Comparison of ENCODE assay signal across 8 cellular contexts in the genomic region with DNA sequence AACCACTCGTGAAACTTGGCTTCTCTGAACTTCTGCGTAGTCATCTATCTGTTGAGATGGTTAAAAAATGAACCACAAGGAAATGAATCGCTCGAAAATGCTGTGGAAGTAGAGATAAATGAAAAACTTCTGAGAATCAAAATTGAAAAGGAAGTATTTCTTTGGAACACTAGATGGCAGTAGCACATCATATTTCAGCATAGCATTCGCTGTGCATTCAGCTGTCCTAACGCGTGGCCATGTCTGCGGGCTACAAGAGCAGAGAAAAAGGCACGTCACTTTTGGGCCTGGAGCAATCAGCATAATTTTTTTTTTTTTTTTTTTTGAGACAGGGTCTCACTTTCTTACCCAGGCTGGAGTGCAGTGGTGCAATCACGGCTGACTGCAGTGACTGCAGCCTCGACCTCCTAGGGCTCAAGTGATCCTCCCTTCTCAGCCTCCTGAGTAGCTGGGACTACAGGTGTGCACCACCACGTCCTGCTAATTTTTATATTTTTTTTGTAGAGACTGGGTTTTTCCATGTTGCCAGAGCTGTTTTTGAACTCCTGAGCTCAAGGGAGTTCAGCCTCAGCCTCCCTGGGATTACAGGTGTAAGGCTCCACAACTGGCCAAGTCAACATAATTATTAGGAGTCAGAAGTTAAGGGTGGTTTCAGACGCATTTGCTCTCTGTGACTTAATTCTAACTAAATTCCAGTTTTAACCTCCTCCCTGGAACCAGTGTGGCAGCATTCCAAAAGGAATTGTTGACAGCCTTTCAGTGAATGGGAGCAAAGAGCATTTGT. TPM values are rescaled to one million over a fixed set of nuclear protein-coding genes. Genes with fewer than 3 reads are reported as not detected.
DNase-seq lines count a peak whose midpoint lies in the region; ATAC-seq and TF ChIP-seq lines count a peak whose summit lies in the region.

No MANE protein-coding gene starts in this region.

- no peaks in the 10 kb centered on the region for H3K9me3 Mint-ChIP-seq in activated naive CD8-positive, alpha-beta T cell treated with anti-CD3 and anti-CD28 coated beads for 36 hours

- H3K27ac ChIP-seq in Peyer's patch = no peak overlapping the region
- H3K27ac ChIP-seq in prostate gland = no peak overlapping the region

- H3K4me3 ChIP-seq in Peyer's patch = no peak overlapping the region
- H3K4me3 ChIP-seq in prostate gland = no peak overlapping the region

- H3K36me3 Mint-ChIP-seq in activated naive CD8-positive, alpha-beta T cell treated with anti-CD3 and anti-CD28 coated beads for 36 hours = no peaks in the 10 kb centered on the region

- peak; percentile 82 for ATAC-seq in GM21515 (IDR thresholded peaks at IDR 0.05; ENCODE audit: unreplicated experiment)
- ATAC-seq in GM19324 (IDR thresholded peaks at IDR 0.05; ENCODE audit: low FRiP score, unreplicated experiment) = no peak

- DNase-seq in DMS114 treated with DMSO at 0.1 percent for 48 hours (lab: John Stamatoyannopoulos, UW; ENCODE audit: unreplicated experiment) = peak; percentile 23
- peak in 2 of 3 donors; percentile 41 to 70 for DNase-seq in Peyer's patch
- peak; percentile 16 for DNase-seq in activated naive CD8-positive, alpha-beta T cell treated with anti-CD3 and anti-CD28 coated beads for 36 hours
- DNase-seq in head of caudate nucleus = peak; percentile 34 to 81 (median 58)
- peak; percentile 57 for DNase-seq in prostate gland (ENCODE audit: low spot score)

- peaks cover 20% of the 10 kb centered on the region for H3K27me3 Mint-ChIP-seq in activated naive CD8-positive, alpha-beta T cell treated with anti-CD3 and anti-CD28 coated beads for 36 hours

- H3K9me3 ChIP-seq in Peyer's patch (no peaks in the 10 kb centered on the region), prostate gland (no peaks in the 10 kb centered on the region)

- H3K27ac Mint-ChIP-seq in activated naive CD8-positive, alpha-beta T cell treated with anti-CD3 and anti-CD28 coated beads for 36 hours = no peak overlapping the region

- H3K36me3 ChIP-seq in Peyer's patch (no peaks in the 10 kb centered on the region), prostate gland (no peaks in the 10 kb centered on the region)

- TF ChIP-seq CTCF in LNCAP (IDR thresholded peaks at IDR 0.05) = peak; percentile 69
- TF ChIP-seq CTCF in Peyer's patch (IDR thresholded peaks at IDR 0.05) = peak; percentile 41 to 93 (median 82)
- peak; percentile 62 to 89 (median 81) for TF ChIP-seq CTCF in prostate gland (IDR thresholded peaks at IDR 0.05)

- no peaks in the 10 kb centered on the region for H3K4me1 ChIP-seq in Peyer's patch
- no peaks in the 10 kb centered on the region for H3K4me1 ChIP-seq in prostate gland (replicated peaks)

- peaks cover 6% of the 10 kb centered on the region for H3K4me1 Mint-ChIP-seq in activated naive CD8-positive, alpha-beta T cell treated with anti-CD3 and anti-CD28 coated beads for 36 hours

- no peak overlapping the region for H3K4me3 Mint-ChIP-seq in activated naive CD8-positive, alpha-beta T cell treated with anti-CD3 and anti-CD28 coated beads for 36 hours

- intact Hi-C loops in head of caudate nucleus (cut with DNase I) = loop anchor here (5.0 to 10.0 kb wide), 4 partner anchors 96 to 479 kb away; a partner anchor contains a TSS
- intact Hi-C loops in prostate gland (cut with DNase I) = loop anchor here (5.0 to 10.0 kb wide), 5 partner anchors 171 to 649 kb away; a partner anchor contains a TSS

- 20% methylated on average over 13 of the region's 13 CpGs for WGBS in prostate gland

- TF ChIP-seq POLR2A in Peyer's patch (IDR thresholded peaks at IDR 0.05) = no peak
- TF ChIP-seq POLR2A in prostate gland (IDR thresholded peaks at IDR 0.05) = no peak

- H3K27me3 ChIP-seq in Peyer's patch = no peaks in the 10 kb centered on the region
- no peaks in the 10 kb centered on the region for H3K27me3 ChIP-seq in prostate gland (replicated peaks; ENCODE audit: insufficient read depth)

RNA-seq across cellular contexts. Expression of a gene that starts 8.8 kb away (rescaled TPM):
- total RNA-seq in Peyer's patch (10 to 100 TPM in 3 of 4 donors, 1 to 10 TPM in 1; 7.4 to 84.8 (median 46.2) TPM), prostate gland (100 to 1,000 TPM in 1 of 2 donors, 10 to 100 TPM in 1; 64.4 to 149 TPM)
- total RNA-seq in activated naive CD8-positive, alpha-beta T cell treated with anti-CD3 and anti-CD28 coated beads for 36 hours = 1 to 10 TPM; 2.0 to 2.1 TPM

RNA-seq across cellular contexts. Expression of a gene that starts 45.7 kb away (rescaled TPM):
- 10 to 100 TPM in 2 of 4 donors, 1 to 10 TPM in 2; 8.9 to 12.0 (median 10.5) TPM for total RNA-seq in Peyer's patch
- 1 to 10 TPM; 1.6 to 1.7 TPM for total RNA-seq in activated naive CD8-positive, alpha-beta T cell treated with anti-CD3 and anti-CD28 coated beads for 36 hours
- 10 to 100 TPM; 41.0 to 80.1 TPM for total RNA-seq in prostate gland
